1 cellular context compared by ENCODE assay signal in the genomic region with DNA sequence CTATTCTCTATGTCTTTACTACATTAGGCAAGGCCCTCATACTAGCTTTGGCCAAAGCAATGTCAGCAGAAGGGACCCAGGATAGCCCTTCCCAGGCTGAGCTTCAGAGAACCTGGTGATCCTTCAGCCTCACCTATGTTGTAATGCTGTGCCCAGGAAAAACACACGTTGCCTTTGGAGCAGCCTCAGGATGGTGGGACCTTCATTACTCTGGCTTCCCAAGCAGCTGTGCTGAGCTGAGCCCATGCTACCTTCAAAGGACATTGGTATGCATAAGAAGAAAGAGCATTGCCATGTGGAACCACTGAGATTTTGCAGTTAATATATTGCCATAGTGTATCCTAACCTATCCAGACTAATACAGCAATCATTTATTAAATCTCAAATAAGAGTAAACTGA.
TF ChIP-seq lines count a peak whose summit lies in the region.

No MANE protein-coding gene starts in this region.

TF ChIP-seq in GM23338, 12 proteins besides CTCF, POLR2A, EP300 and RAD21 (continued from another document):
- TF ChIP-seq, protein P1, sequence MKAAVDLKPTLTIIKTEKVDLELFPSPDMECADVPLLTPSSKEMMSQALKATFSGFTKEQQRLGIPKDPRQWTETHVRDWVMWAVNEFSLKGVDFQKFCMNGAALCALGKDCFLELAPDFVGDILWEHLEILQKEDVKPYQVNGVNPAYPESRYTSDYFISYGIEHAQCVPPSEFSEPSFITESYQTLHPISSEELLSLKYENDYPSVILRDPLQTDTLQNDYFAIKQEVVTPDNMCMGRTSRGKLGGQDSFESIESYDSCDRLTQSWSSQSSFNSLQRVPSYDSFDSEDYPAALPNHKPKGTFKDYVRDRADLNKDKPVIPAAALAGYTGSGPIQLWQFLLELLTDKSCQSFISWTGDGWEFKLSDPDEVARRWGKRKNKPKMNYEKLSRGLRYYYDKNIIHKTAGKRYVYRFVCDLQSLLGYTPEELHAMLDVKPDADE (IDR thresholded peaks at IDR 0.05) = no peak
